ENCODE assay signal across 26 cellular contexts in the genomic region with DNA sequence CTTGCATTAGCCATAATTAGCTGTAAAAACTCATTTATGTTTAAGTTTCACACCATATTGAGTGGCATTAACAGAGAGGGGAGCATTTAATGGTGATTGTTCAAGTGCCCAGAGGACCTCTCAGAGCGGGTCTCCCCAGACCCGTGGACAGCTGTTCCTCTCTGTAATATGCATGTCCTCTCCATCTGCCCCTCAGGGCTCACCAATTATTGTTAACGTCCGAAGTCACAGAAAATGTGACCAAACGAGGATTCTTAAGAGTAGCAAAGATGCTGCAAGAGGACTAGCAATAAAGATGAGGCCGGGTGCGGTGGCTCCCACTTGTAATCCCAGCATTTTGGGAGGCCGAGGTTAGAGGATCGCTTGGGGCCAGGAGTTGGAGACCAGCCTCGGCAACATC.
"Had no signal": no experiment of that assay in that cellular context is flagged by ENCODE, and none has a peak within 500 bp of the region (broad histone marks: within the 10 kb centered on the region; RNA-seq: fewer than 3 reads in every experiment).

No MANE protein-coding gene starts in this region.

- H3K36me3 ChIP-seq: lower lobe of right lung, ovary, sigmoid colon, thyroid gland, vagina had no signal

- H3K9me3 ChIP-seq: ovary, thyroid gland had no signal

- H3K27me3 Mint-ChIP-seq: dendritic cell treated with granulocyte-macrophage colony-stimulating factor and Interleukin-4, amounts not matched to agents 40 ng/mL and 50 ng/mL, for 4 days had no signal

- H3K4me1 ChIP-seq: esophagus muscularis mucosa, foreskin keratinocyte, gastroesophageal sphincter, lower lobe of right lung, psoas muscle, sigmoid colon, stomach, thyroid gland, vagina had no signal

- H3K27ac Mint-ChIP-seq: dendritic cell treated with granulocyte-macrophage colony-stimulating factor and Interleukin-4, amounts not matched to agents 40 ng/mL and 50 ng/mL, for 4 days; immature natural killer cell; nephron progenitor cell; stimulated activated effector memory CD8-positive, alpha-beta T cell treated with anti-CD3 and anti-CD28 coated beads, Interleukin-12 subunit alpha, Interleukin-12 subunit beta, amount 100 ng/mL, for 72 hours had no signal

- DNase-seq: effector CD8-positive, alpha-beta T cell; foreskin keratinocyte; immature natural killer cell; islet precursor cell; kidney glomerular epithelial cell; left colon; left ventricle myocardium superior; lower lobe of right lung; naive thymus-derived CD8-positive, alpha-beta T cell; nephron progenitor cell; nucleus accumbens; ovary; psoas muscle; right cardiac atrium; sigmoid colon; stimulated activated CD4-positive, alpha-beta T cell treated with anti-CD3 and anti-CD28 coated beads, Interleukin-2, amount 100 ng/mL, for 24 hours; stimulated activated CD4-positive, alpha-beta T cell treated with anti-CD3 and anti-CD28 coated beads, Interleukin-4, amount 100 ng/mL, for 24 hours; stimulated activated naive CD4-positive, alpha-beta T cell treated with Interleukin-2 at 50 U/mL for 16 hours; stomach; thyroid gland; trophoblast cell had no signal

- H3K4me3 Mint-ChIP-seq: dendritic cell treated with granulocyte-macrophage colony-stimulating factor and Interleukin-4, amounts not matched to agents 40 ng/mL and 50 ng/mL, for 4 days; immature natural killer cell; naive thymus-derived CD8-positive, alpha-beta T cell; nephron progenitor cell; stimulated activated effector memory CD8-positive, alpha-beta T cell treated with anti-CD3 and anti-CD28 coated beads, Interleukin-12 subunit alpha, Interleukin-12 subunit beta, amount 100 ng/mL, for 72 hours had no signal

- H3K27ac ChIP-seq: esophagus muscularis mucosa, foreskin keratinocyte, gastroesophageal sphincter, lower lobe of right lung, ovary, psoas muscle, sigmoid colon, stomach, thyroid gland, vagina had no signal

- H3K4me3 ChIP-seq: esophagus muscularis mucosa, gastroesophageal sphincter, lower lobe of right lung, ovary, psoas muscle, sigmoid colon, stomach, thyroid gland, vagina had no signal

- H3K4me1 Mint-ChIP-seq: nephron progenitor cell had no signal

- H3K27me3 ChIP-seq: esophagus muscularis mucosa, foreskin keratinocyte, gastroesophageal sphincter, ovary, sigmoid colon, stomach, thyroid gland, vagina had no signal

- H3K36me3 Mint-ChIP-seq: stimulated activated effector memory CD8-positive, alpha-beta T cell treated with anti-CD3 and anti-CD28 coated beads, Interleukin-12 subunit alpha, Interleukin-12 subunit beta, amount 100 ng/mL, for 72 hours had no signal
